ENCODE assay signal across 26 cellular contexts in the genomic region with DNA sequence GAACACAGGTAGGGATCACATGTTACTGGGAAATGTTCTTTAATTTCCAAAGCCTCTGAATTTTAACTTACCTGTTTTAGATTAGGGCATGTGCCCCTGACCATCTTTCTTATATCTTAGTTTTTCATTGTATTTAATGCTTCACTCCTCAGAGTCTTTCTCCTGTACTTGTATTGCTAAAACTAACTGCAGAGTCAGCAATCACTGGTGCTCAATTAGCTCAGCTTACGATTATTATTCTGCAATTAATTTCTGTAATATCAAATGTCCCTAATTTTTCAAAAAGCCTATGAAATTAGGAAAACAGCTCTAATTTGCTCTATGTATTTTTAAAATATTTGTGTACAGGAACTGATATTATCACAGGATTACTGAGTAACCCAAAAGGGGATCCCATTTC.
"Had no signal": no experiment of that assay in that cellular context is flagged by ENCODE, and none has a peak within 500 bp of the region (broad histone marks: within the 10 kb centered on the region; RNA-seq: fewer than 3 reads in every experiment).

No MANE protein-coding gene starts in this region.

- H3K27me3 Mint-ChIP-seq: dendritic cell treated with granulocyte-macrophage colony-stimulating factor and Interleukin-4, amounts not matched to agents 40 ng/mL and 50 ng/mL, for 4 days; effector memory CD8-positive, alpha-beta T cell had no signal

- H3K27ac ChIP-seq: colonic mucosa, epithelial cell of prostate, esophagus squamous epithelium, gastrocnemius medialis, heart right ventricle, left lung, lower lobe of right lung had no signal

- H3K36me3 Mint-ChIP-seq: mesothelial cell of epicardium had no signal

- H3K27ac Mint-ChIP-seq: dendritic cell treated with granulocyte-macrophage colony-stimulating factor and Interleukin-4, amounts not matched to agents 40 ng/mL and 50 ng/mL, for 4 days; effector memory CD8-positive, alpha-beta T cell; endodermal cell; mesothelial cell of epicardium had no signal

- H3K4me1 ChIP-seq: colonic mucosa, esophagus squamous epithelium, gastrocnemius medialis, heart right ventricle, left lung, lower lobe of right lung had no signal

- H3K36me3 ChIP-seq: colonic mucosa, esophagus squamous epithelium, gastrocnemius medialis, heart right ventricle, left lung, lower lobe of right lung had no signal

- H3K4me3 Mint-ChIP-seq: dendritic cell treated with granulocyte-macrophage colony-stimulating factor and Interleukin-4, amounts not matched to agents 40 ng/mL and 50 ng/mL, for 4 days; effector memory CD8-positive, alpha-beta T cell; endodermal cell; mesothelial cell of epicardium had no signal

- ATAC-seq: effector memory CD8-positive, alpha-beta T cell; esophagus mucosa; gastrocnemius medialis; heart right ventricle; left cardiac atrium; left lung; left ventricle myocardium superior; lower lobe of right lung; mucosa of descending colon had no signal

- H3K27me3 ChIP-seq: colonic mucosa, esophagus squamous epithelium, gastrocnemius medialis, heart right ventricle, left lung had no signal

- H3K4me3 ChIP-seq: colonic mucosa, esophagus squamous epithelium, gastrocnemius medialis, heart right ventricle, left lung, lower lobe of right lung, mucosa of descending colon had no signal

- FAIRE-seq: endometrium, islet of Langerhans, keratinocyte had no signal

- DNase-seq: colonic mucosa; cortex of kidney; effector CD8-positive, alpha-beta T cell; effector memory CD8-positive, alpha-beta T cell; endodermal cell; erythroblast; esophagus squamous epithelium; foreskin fibroblast; foreskin melanocyte; gastrocnemius medialis; head of caudate nucleus; heart right ventricle; hippocampal formation; left cardiac atrium; left lung; left ventricle myocardium superior; lower lobe of right lung; mesenchymal stem cell; mucosa of descending colon had no signal

- H3K9me3 Mint-ChIP-seq: dendritic cell treated with granulocyte-macrophage colony-stimulating factor and Interleukin-4, amounts not matched to agents 40 ng/mL and 50 ng/mL, for 4 days; endodermal cell; mesothelial cell of epicardium had no signal

- H3K9me3 ChIP-seq: colonic mucosa, esophagus squamous epithelium, gastrocnemius medialis, heart right ventricle, left lung, lower lobe of right lung, mucosa of descending colon had no signal
